In genomic region chr18:22026362-22026761, GRCh38 we compare ENCODE assay signal across 10 cellular contexts.
"Had no signal": no experiment of that assay in that cellular context is flagged by ENCODE, and none has a peak within 500 bp of the region (broad histone marks: within the 10 kb centered on the region; RNA-seq: fewer than 3 reads in every experiment).

No MANE protein-coding gene starts in this region.

- H3K27ac ChIP-seq: heart left ventricle, left lung had no signal

- H3K27me3 ChIP-seq: heart left ventricle, left lung had no signal

- H3K36me3 ChIP-seq: heart left ventricle, left lung had no signal

- H3K9me3 ChIP-seq: heart left ventricle, left lung had no signal

- H3K27me3 Mint-ChIP-seq: activated T-helper 17 cell treated with anti-CD3 and anti-CD28 coated beads, Interleukin-2, amount 50 U/mL, for 72 hours; T-cell had no signal

- H3K4me3 Mint-ChIP-seq: activated T-helper 17 cell treated with anti-CD3 and anti-CD28 coated beads, Interleukin-2, amount 50 U/mL, for 72 hours; nephron; stimulated activated effector memory CD8-positive, alpha-beta T cell treated with anti-CD3 and anti-CD28 coated beads, Interleukin-12 subunit alpha, Interleukin-12 subunit beta, amount 100 ng/mL, for 72 hours; T-cell had no signal

- H3K36me3 Mint-ChIP-seq: stimulated activated effector memory CD8-positive, alpha-beta T cell treated with anti-CD3 and anti-CD28 coated beads, Interleukin-12 subunit alpha, Interleukin-12 subunit beta, amount 100 ng/mL, for 72 hours; T-cell had no signal

- H3K4me3 ChIP-seq: heart left ventricle, left lung had no signal

- H3K9me3 Mint-ChIP-seq: activated T-helper 17 cell treated with anti-CD3 and anti-CD28 coated beads, Interleukin-2, amount 50 U/mL, for 72 hours; nephron; stimulated activated effector memory CD8-positive, alpha-beta T cell treated with anti-CD3 and anti-CD28 coated beads, Interleukin-12 subunit alpha, Interleukin-12 subunit beta, amount 100 ng/mL, for 72 hours; T-cell had no signal

- ATAC-seq: activated T-helper 17 cell treated with anti-CD3 and anti-CD28 coated beads, Interleukin-2, amount 50 U/mL, for 72 hours; heart left ventricle; left lung; stimulated activated effector memory CD8-positive, alpha-beta T cell treated with anti-CD3 and anti-CD28 coated beads, Interleukin-12 subunit alpha, Interleukin-12 subunit beta, amount 100 ng/mL, for 72 hours; T-cell had no signal

- H3K4me1 ChIP-seq: heart left ventricle, left lung had no signal

- H3K4me1 Mint-ChIP-seq: activated T-helper 17 cell treated with anti-CD3 and anti-CD28 coated beads, Interleukin-2, amount 50 U/mL, for 72 hours; stimulated activated effector memory CD8-positive, alpha-beta T cell treated with anti-CD3 and anti-CD28 coated beads, Interleukin-12 subunit alpha, Interleukin-12 subunit beta, amount 100 ng/mL, for 72 hours; T-cell had no signal

- DNase-seq: activated CD4-positive, alpha-beta T cell treated with anti-CD3 and anti-CD28 coated beads, Interleukin-2, amount 50 U/mL, for 48 hours; activated naive CD4-positive, alpha-beta T cell treated with Interleukin-2 at 50 U/mL for 16 hours; aorta; heart left ventricle; left lung; T-cell; T-helper 9 cell had no signal

- H3K27ac Mint-ChIP-seq: activated T-helper 17 cell treated with anti-CD3 and anti-CD28 coated beads, Interleukin-2, amount 50 U/mL, for 72 hours; nephron; stimulated activated effector memory CD8-positive, alpha-beta T cell treated with anti-CD3 and anti-CD28 coated beads, Interleukin-12 subunit alpha, Interleukin-12 subunit beta, amount 100 ng/mL, for 72 hours; T-cell had no signal
